In genomic region chr15:59273266-59273665, GRCh38 we compare ENCODE assay signal across 28 cellular contexts.
DNase-seq lines count a peak whose midpoint lies in the region; ATAC-seq and TF ChIP-seq lines count a peak whose summit lies in the region.
"Had no signal": no experiment of that assay in that cellular context is flagged by ENCODE, and none has a peak within 500 bp of the region (broad histone marks: within the 10 kb centered on the region; RNA-seq: fewer than 3 reads in every experiment).

No MANE protein-coding gene starts in this region.

- ATAC-seq in PC-3 (no peak), gastrocnemius medialis (no peak), HG03139 (IDR thresholded peaks at IDR 0.05; ENCODE audit: unreplicated experiment) (no peak)
- no peak for ATAC-seq in stimulated activated memory B cell treated with anti-CD40 and anti-IgM and Interleukin-4, amounts not matched to agents 10 μg/mL and 1 μg/mL and 100 μg/mL, for 72 hours
- ATAC-seq: CD8-positive, alpha-beta T cell had no signal

- POLR2A ChIA-PET in PC-3 (lab: Charles Lee; ENCODE audit: unreplicated experiment) = no interaction called here

- intact Hi-C loops in PC-3 (cut with micrococcal nuclease) (no loop called here), gastrocnemius medialis (cut with DNase I; ENCODE audit: low total_unique reads) (no loop called here)
- intact Hi-C loops in dendritic cell treated with granulocyte-macrophage colony-stimulating factor and Interleukin-4, amounts not matched to agents 40 ng/mL and 50 ng/mL, for 4 days (cut with micrococcal nuclease) = no loop called here

- DNase-seq in T-helper 1 cell = no peak
- no peak for DNase-seq in PC-3
- no peak for DNase-seq in stimulated activated CD4-positive, alpha-beta T cell treated with anti-CD3 and anti-CD28 coated beads, Interleukin-1b, Interleukin-23, amount 100 ng/mL, for 48 hours
- DNase-seq in gastrocnemius medialis = no peak
- DNase-seq: 8988T; activated gamma-delta T cell treated with Interleukin-2 at 50 U/mL for 16 hours; activated T-cell treated with anti-CD3 and anti-CD28 coated beads for 4 hours; amniotic stem cell; CD8-positive, alpha-beta T cell; DMS79; endodermal cell; esophagus squamous epithelium; GOT3; hippocampal formation; immature natural killer cell; left lung; NCI-H187; NCI-H526; pancreas; stimulated activated CD4-positive, alpha-beta T cell treated with anti-CD3 and anti-CD28 coated beads, Interleukin-2, amount 100 ng/mL, for 48 hours; stimulated activated naive CD4-positive, alpha-beta T cell treated with Interleukin-2 at 50 U/mL for 16 hours; trophoblast cell; WERI-Rb-1 had no signal

- no peak overlapping the region for H2AFZ ChIP-seq in PC-3 (ENCODE audit: low read length)

- no peak overlapping the region for H3K9ac ChIP-seq in PC-3 (ENCODE audit: low read length)

- peaks cover 7% of the 10 kb centered on the region for H3K36me3 Mint-ChIP-seq in T-helper 1 cell treated with Interleukin-12 subunit alpha and Interleukin-12 subunit beta and Interleukin-4 antibody, amounts not matched to agents 30 μg/mL and 1 μg/mL, for 36 hours (ENCODE audit: low read depth)
- peaks cover 20% of the 10 kb centered on the region for H3K36me3 Mint-ChIP-seq in dendritic cell treated with granulocyte-macrophage colony-stimulating factor and Interleukin-4, amounts not matched to agents 40 ng/mL and 50 ng/mL, for 4 days (ENCODE audit: low read depth)
- H3K36me3 Mint-ChIP-seq in stimulated activated memory B cell treated with anti-CD40 and anti-IgM and Interleukin-4, amounts not matched to agents 10 μg/mL and 1 μg/mL and 100 μg/mL, for 72 hours = peaks cover 10% of the 10 kb centered on the region
- H3K36me3 Mint-ChIP-seq: CD8-positive, alpha-beta T cell; immature natural killer cell had no signal

- peak overlapping the region; percentile 97 for H3K27ac ChIP-seq in PC-3 (ENCODE audit: low read length)
- H3K27ac ChIP-seq in gastrocnemius medialis = no peak overlapping the region
- H3K27ac ChIP-seq: esophagus squamous epithelium, left lung, pancreas, SK-N-MC, WERI-Rb-1 had no signal

- CTCF ChIA-PET in PC-3 (lab: Charles Lee) = no interaction called here

- no peaks in the 10 kb centered on the region for H3K9me3 ChIP-seq in PC-3 (ENCODE audit: low read length)
- no peaks in the 10 kb centered on the region for H3K9me3 ChIP-seq in gastrocnemius medialis
- H3K9me3 ChIP-seq: esophagus squamous epithelium, left lung, pancreas had no signal

- H3K27me3 ChIP-seq in PC-3 (ENCODE audit: low read length) (no peaks in the 10 kb centered on the region), gastrocnemius medialis (no peaks in the 10 kb centered on the region)
- H3K27me3 ChIP-seq: esophagus squamous epithelium, left lung, pancreas had no signal

- no peaks in the 10 kb centered on the region for H4K20me1 ChIP-seq in PC-3 (ENCODE audit: low read length)

- H3K4me1 ChIP-seq in PC-3 (ENCODE audit: insufficient read depth, low read length) (peaks cover 95% of the 10 kb centered on the region), gastrocnemius medialis (peaks cover 3 to 7% of the 10 kb centered on the region in 2 donors)
- H3K4me1 ChIP-seq: pancreas had no signal

- H3K4me1 Mint-ChIP-seq in T-helper 1 cell treated with Interleukin-12 subunit alpha and Interleukin-12 subunit beta and Interleukin-4 antibody, amounts not matched to agents 30 μg/mL and 1 μg/mL, for 36 hours (ENCODE audit: low read depth) = peaks cover 50% of the 10 kb centered on the region
- H3K4me1 Mint-ChIP-seq in dendritic cell treated with granulocyte-macrophage colony-stimulating factor and Interleukin-4, amounts not matched to agents 40 ng/mL and 50 ng/mL, for 4 days (ENCODE audit: low read depth) = peaks cover 48% of the 10 kb centered on the region
- H3K4me1 Mint-ChIP-seq in stimulated activated memory B cell treated with anti-CD40 and anti-IgM and Interleukin-4, amounts not matched to agents 10 μg/mL and 1 μg/mL and 100 μg/mL, for 72 hours = peaks cover 37% of the 10 kb centered on the region

- BruUV-seq in PC-3 (replicated peaks; lab: Mats Ljungman, UMichigan) = no TSS peak

- in situ Hi-C loops in gastrocnemius medialis (cut with MboI; ENCODE audit: low sequenced_read_pairs in 4 of 4) = no loop called here

- H3F3A ChIP-seq in PC-3 (ENCODE audit: low read length, unreplicated experiment) = peaks cover 5% of the 10 kb centered on the region

- H3K4me3 ChIP-seq in PC-3 (ENCODE audit: low read length) (no peak overlapping the region), gastrocnemius medialis (no peak overlapping the region)
- H3K4me3 ChIP-seq: esophagus squamous epithelium, left lung, pancreas, SK-N-MC had no signal

- peaks cover 8% of the 10 kb centered on the region for H3K27me3 Mint-ChIP-seq in T-helper 1 cell treated with Interleukin-12 subunit alpha and Interleukin-12 subunit beta and Interleukin-4 antibody, amounts not matched to agents 30 μg/mL and 1 μg/mL, for 36 hours (ENCODE audit: low read depth)
- no peaks in the 10 kb centered on the region for H3K27me3 Mint-ChIP-seq in dendritic cell treated with granulocyte-macrophage colony-stimulating factor and Interleukin-4, amounts not matched to agents 40 ng/mL and 50 ng/mL, for 4 days
- no peaks in the 10 kb centered on the region for H3K27me3 Mint-ChIP-seq in stimulated activated memory B cell treated with anti-CD40 and anti-IgM and Interleukin-4, amounts not matched to agents 10 μg/mL and 1 μg/mL and 100 μg/mL, for 72 hours

- no peaks in the 10 kb centered on the region for H3K9me2 ChIP-seq in PC-3 (replicated peaks; ENCODE audit: low read length)

- peaks cover 70% of the 10 kb centered on the region for H3K79me2 ChIP-seq in PC-3 (ENCODE audit: low read length)

- no peaks in the 10 kb centered on the region; the same call in 1 of the 2 replicates for H3K36me3 ChIP-seq in PC-3 (ENCODE audit: low read depth, low read length)
- H3K36me3 ChIP-seq in gastrocnemius medialis = no peaks in the 10 kb centered on the region
- H3K36me3 ChIP-seq: left lung, pancreas, WERI-Rb-1 had no signal

- no peak overlapping the region for H3K27ac Mint-ChIP-seq in T-helper 1 cell treated with Interleukin-12 subunit alpha and Interleukin-12 subunit beta and Interleukin-4 antibody, amounts not matched to agents 30 μg/mL and 1 μg/mL, for 36 hours
- peak overlapping the region; percentile 87 for H3K27ac Mint-ChIP-seq in dendritic cell treated with granulocyte-macrophage colony-stimulating factor and Interleukin-4, amounts not matched to agents 40 ng/mL and 50 ng/mL, for 4 days
- H3K27ac Mint-ChIP-seq in stimulated activated memory B cell treated with anti-CD40 and anti-IgM and Interleukin-4, amounts not matched to agents 10 μg/mL and 1 μg/mL and 100 μg/mL, for 72 hours = peak overlapping the region; percentile 52
- H3K27ac Mint-ChIP-seq: CD8-positive, alpha-beta T cell; endodermal cell had no signal

- peak overlapping the region; percentile 32 for H3K4me3 Mint-ChIP-seq in T-helper 1 cell treated with Interleukin-12 subunit alpha and Interleukin-12 subunit beta and Interleukin-4 antibody, amounts not matched to agents 30 μg/mL and 1 μg/mL, for 36 hours
- H3K4me3 Mint-ChIP-seq in dendritic cell treated with granulocyte-macrophage colony-stimulating factor and Interleukin-4, amounts not matched to agents 40 ng/mL and 50 ng/mL, for 4 days = no peak overlapping the region
- H3K4me3 Mint-ChIP-seq in stimulated activated memory B cell treated with anti-CD40 and anti-IgM and Interleukin-4, amounts not matched to agents 10 μg/mL and 1 μg/mL and 100 μg/mL, for 72 hours = no peak overlapping the region
- H3K4me3 Mint-ChIP-seq: CD8-positive, alpha-beta T cell; endodermal cell had no signal

- no peaks in the 10 kb centered on the region for H3K9me3 Mint-ChIP-seq in T-helper 1 cell treated with Interleukin-12 subunit alpha and Interleukin-12 subunit beta and Interleukin-4 antibody, amounts not matched to agents 30 μg/mL and 1 μg/mL, for 36 hours
- no peaks in the 10 kb centered on the region for H3K9me3 Mint-ChIP-seq in dendritic cell treated with granulocyte-macrophage colony-stimulating factor and Interleukin-4, amounts not matched to agents 40 ng/mL and 50 ng/mL, for 4 days
- H3K9me3 Mint-ChIP-seq in stimulated activated memory B cell treated with anti-CD40 and anti-IgM and Interleukin-4, amounts not matched to agents 10 μg/mL and 1 μg/mL and 100 μg/mL, for 72 hours = no peaks in the 10 kb centered on the region
- H3K9me3 Mint-ChIP-seq: CD8-positive, alpha-beta T cell; endodermal cell; immature natural killer cell had no signal

- TF ChIP-seq CTCF in PC-3 (conservative IDR thresholded peaks at IDR 0.05; ENCODE audit: low read depth, low read length) (no peak), gastrocnemius medialis (IDR thresholded peaks at IDR 0.05 in 4 of 5, conservative IDR thresholded peaks at IDR 0.05 in 1 of 5) (no peak)

- 0 out of 2 replicates have a peak overlapping the region, but pooled peaks have one; percentile 8 for H3K4me2 ChIP-seq in PC-3 (ENCODE audit: low read length)

- TF ChIP-seq POLR2A in gastrocnemius medialis (IDR thresholded peaks at IDR 0.05) = no peak
